In the genomic region with DNA sequence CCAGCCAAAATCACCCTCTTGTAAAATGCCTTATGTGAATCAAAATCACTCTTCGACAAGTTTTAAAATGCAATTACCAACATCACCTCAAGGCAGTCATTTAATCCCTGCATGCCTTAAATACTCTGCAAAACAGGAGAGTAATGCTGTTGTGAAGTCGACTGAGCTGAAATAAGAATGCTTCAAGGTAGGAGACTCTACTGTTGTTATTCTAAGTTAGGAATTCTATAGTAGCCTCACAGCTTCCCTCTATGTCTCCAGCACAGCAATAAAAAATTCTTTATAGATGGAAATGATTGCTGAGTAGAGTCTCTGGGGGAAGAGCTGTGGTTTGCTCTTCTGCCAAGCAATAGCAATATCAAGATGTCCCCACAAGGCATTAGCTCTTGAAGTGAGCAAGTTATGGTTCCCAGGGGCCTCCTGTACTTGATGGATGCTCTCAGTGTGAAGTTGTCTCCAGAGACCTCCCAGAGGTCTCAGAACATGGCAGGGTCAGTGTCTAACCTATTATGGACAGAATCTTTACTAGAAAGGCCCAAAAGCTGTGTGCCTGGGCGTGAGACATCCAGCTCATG, we compare ENCODE assay signal across 29 cellular contexts.
DNase-seq lines count a peak whose midpoint lies in the region; ATAC-seq and TF ChIP-seq lines count a peak whose summit lies in the region.
"Had no signal": no experiment of that assay in that cellular context is flagged by ENCODE, and none has a peak within 500 bp of the region (broad histone marks: within the 10 kb centered on the region; RNA-seq: fewer than 3 reads in every experiment).

No MANE protein-coding gene starts in this region.

- intact Hi-C loops in uterus (cut with DNase I; ENCODE audit: low total_unique reads), result no loop called here

- CTCF ChIA-PET in AG04449 (lab: Yijun Ruan, JAX), result interaction anchor here (1.9 kb wide), 1 partner anchor 11 kb away, joined by 7 read pairs; no protein-coding TSS in a partner anchor
- CTCF ChIA-PET in WTC11 (lab: Charles Lee), result interaction anchor here (0.7 to 2.0 kb wide), 5 partner anchors 11 to 57 kb away, joined by 3 to 10 read pairs (median 4); no protein-coding TSS in a partner anchor

- no peak for TF ChIP-seq POLR2A in uterus (IDR thresholded peaks at IDR 0.05)

- H3K27ac ChIP-seq in iPS-20b (ENCODE audit: low read length), result peak overlapping the region; percentile 86
- no peak overlapping the region for H3K27ac ChIP-seq in uterus
- H3K27ac ChIP-seq: heart left ventricle, PC-9, prostate gland, suprapubic skin, upper lobe of right lung had no signal

- peak overlapping the region; percentile 46; the same call in 1 of the 2 replicates for H3K9ac ChIP-seq in iPS-20b (ENCODE audit: low read depth, low read length)

- H3K36me3 ChIP-seq in iPS-20b (ENCODE audit: insufficient read depth, low read depth, low read length) (no peaks in the 10 kb centered on the region), uterus (no peaks in the 10 kb centered on the region)
- H3K36me3 ChIP-seq: heart left ventricle, prostate gland, suprapubic skin, upper lobe of right lung had no signal

- H3K27ac Mint-ChIP-seq in WTC11, result peak overlapping the region; percentile 97
- H3K27ac Mint-ChIP-seq: activated CD4-positive, alpha-beta memory T cell treated with anti-CD3 and anti-CD28 coated beads, Interleukin-2, amount 10 ng/mL, durations not matched to agents 7 days and 5 days; activated naive CD8-positive, alpha-beta T cell treated with anti-CD3 and anti-CD28 coated beads, Interleukin-2, amount 50 U/mL, for 24 hours; effector memory CD8-positive, alpha-beta T cell; natural killer cell; stimulated activated memory B cell treated with anti-CD40 and anti-IgM and Interleukin-4, amounts not matched to agents 10 μg/mL and 1 μg/mL and 100 μg/mL, for 72 hours had no signal

- no peak overlapping the region for H3K4me3 ChIP-seq in AG04449 (ENCODE audit: low read depth, low read length)
- H3K4me3 ChIP-seq in iPS-20b (ENCODE audit: low read length), result 0 out of 2 replicates have a peak overlapping the region, but pooled peaks have one; percentile 4
- no peak overlapping the region for H3K4me3 ChIP-seq in uterus
- no peak overlapping the region for H3K4me3 ChIP-seq in foreskin fibroblast (ENCODE audit: low read depth in 1 of 2, low read length in 2 of 2)
- H3K4me3 ChIP-seq: heart left ventricle, PC-9, prostate gland, suprapubic skin, upper lobe of right lung had no signal

- H3K36me3 Mint-ChIP-seq in WTC11, result peaks cover 21% of the 10 kb centered on the region
- H3K36me3 Mint-ChIP-seq: stimulated activated memory B cell treated with anti-CD40 and anti-IgM and Interleukin-4, amounts not matched to agents 10 μg/mL and 1 μg/mL and 100 μg/mL, for 72 hours had no signal

- H3K4me1 ChIP-seq in iPS-20b (ENCODE audit: insufficient read depth, low read length) (peaks cover 25% of the 10 kb centered on the region), uterus (no peaks in the 10 kb centered on the region)
- H3K4me1 ChIP-seq: heart left ventricle, prostate gland, suprapubic skin, upper lobe of right lung had no signal

- H3K27me3 Mint-ChIP-seq in WTC11 (ENCODE audit: low read depth), result no peaks in the 10 kb centered on the region
- H3K27me3 Mint-ChIP-seq: activated CD4-positive, alpha-beta memory T cell treated with anti-CD3 and anti-CD28 coated beads, Interleukin-2, amount 10 ng/mL, durations not matched to agents 7 days and 5 days; activated naive CD8-positive, alpha-beta T cell treated with anti-CD3 and anti-CD28 coated beads, Interleukin-2, amount 50 U/mL, for 24 hours; effector memory CD8-positive, alpha-beta T cell; stimulated activated memory B cell treated with anti-CD40 and anti-IgM and Interleukin-4, amounts not matched to agents 10 μg/mL and 1 μg/mL and 100 μg/mL, for 72 hours had no signal

- peaks cover 35% of the 10 kb centered on the region for H3K4me1 Mint-ChIP-seq in WTC11
- H3K4me1 Mint-ChIP-seq: activated CD4-positive, alpha-beta memory T cell treated with anti-CD3 and anti-CD28 coated beads, Interleukin-2, amount 10 ng/mL, durations not matched to agents 7 days and 5 days; activated naive CD8-positive, alpha-beta T cell treated with anti-CD3 and anti-CD28 coated beads, Interleukin-2, amount 50 U/mL, for 24 hours; natural killer cell; stimulated activated memory B cell treated with anti-CD40 and anti-IgM and Interleukin-4, amounts not matched to agents 10 μg/mL and 1 μg/mL and 100 μg/mL, for 72 hours had no signal

- no peak overlapping the region for H3K4me3 Mint-ChIP-seq in WTC11
- H3K4me3 Mint-ChIP-seq: activated CD4-positive, alpha-beta memory T cell treated with anti-CD3 and anti-CD28 coated beads, Interleukin-2, amount 10 ng/mL, durations not matched to agents 7 days and 5 days; activated naive CD8-positive, alpha-beta T cell treated with anti-CD3 and anti-CD28 coated beads, Interleukin-2, amount 50 U/mL, for 24 hours; effector memory CD8-positive, alpha-beta T cell; natural killer cell; stimulated activated memory B cell treated with anti-CD40 and anti-IgM and Interleukin-4, amounts not matched to agents 10 μg/mL and 1 μg/mL and 100 μg/mL, for 72 hours had no signal

- POLR2A ChIA-PET in AG04449 (lab: Yijun Ruan, JAX) (no interaction called here), WTC11 (lab: Charles Lee) (no interaction called here)

- H3K27me3 ChIP-seq in iPS-20b (ENCODE audit: insufficient read depth, low read length) (no peaks in the 10 kb centered on the region), uterus (no peaks in the 10 kb centered on the region)
- H3K27me3 ChIP-seq: heart left ventricle, suprapubic skin, upper lobe of right lung had no signal

- DNase-seq in AG04449 (ENCODE audit: low read depth, low spot score) (peak; percentile 10), GM04504 (ENCODE audit: low read depth) (peak; percentile 47), WTC11 (ENCODE audit: low spot score) (no peak), superior temporal gyrus (ENCODE audit: extremely low spot score) (no peak), uterus (no peak), foreskin fibroblast (no peak), NCI-H2107 (lab: John Stamatoyannopoulos, UW) (no peak)
- DNase-seq: activated CD4-positive, alpha-beta memory T cell treated with anti-CD3 and anti-CD28 coated beads, Interleukin-2, amount 10 ng/mL, durations not matched to agents 7 days and 5 days; activated CD8-positive, alpha-beta memory T cell treated with anti-CD3 and anti-CD28 coated beads, Interleukin-2, amount 50 U/mL, for 4 hours; activated naive CD4-positive, alpha-beta T cell; activated naive CD8-positive, alpha-beta T cell treated with anti-CD3 and anti-CD28 coated beads, Interleukin-2, amount 50 U/mL, for 24 hours; central memory CD4-positive, alpha-beta T cell; effector memory CD8-positive, alpha-beta T cell; foreskin melanocyte; heart left ventricle; natural killer cell; NCI-H1092; NCI-H187 treated with DMSO at 0.1 percent for 48 hours; NCI-H2227 treated with DMSO at 0.1 percent for 48 hours; NCI-H69; occipital lobe; PC-9; Right ventricle myocardium superior; stimulated activated CD4-positive, alpha-beta T cell treated with anti-CD3 and anti-CD28 coated beads, Interleukin-15, amount 100 ng/mL, for 24 hours; upper lobe of right lung had no signal

- H3K9me3 ChIP-seq in iPS-20b (ENCODE audit: insufficient read depth, low read depth, low read length), result peaks cover 7% of the 10 kb centered on the region; the same call in 1 of the 2 replicates
- H3K9me3 ChIP-seq in uterus, result no peaks in the 10 kb centered on the region
- H3K9me3 ChIP-seq: prostate gland, upper lobe of right lung had no signal

- TF ChIP-seq CTCF in AG04449 (IDR thresholded peaks at IDR 0.05; ENCODE audit: insufficient read depth, low read length, missing control alignments) (no peak), WTC11 (IDR thresholded peaks at IDR 0.05) (no peak), uterus (IDR thresholded peaks at IDR 0.05) (no peak), foreskin fibroblast (IDR thresholded peaks at IDR 0.05; ENCODE audit: low read depth, low read length) (no peak)

- peaks cover 33% of the 10 kb centered on the region for H3K9me3 Mint-ChIP-seq in WTC11

- peak; percentile 90 for ATAC-seq in WTC11
- ATAC-seq: activated naive CD8-positive, alpha-beta T cell treated with anti-CD3 and anti-CD28 coated beads, Interleukin-2, amount 50 U/mL, for 24 hours; effector memory CD8-positive, alpha-beta T cell; heart left ventricle; natural killer cell; stimulated activated memory B cell treated with anti-CD40 and anti-IgM and Interleukin-4, amounts not matched to agents 10 μg/mL and 1 μg/mL and 100 μg/mL, for 72 hours; upper lobe of right lung had no signal

TF ChIP-seq in WTC11, 78 proteins besides CTCF, POLR2A, EP300 and RAD21 (continues in another document):
- no peak for TF ChIP-seq IRF2 (CRISPR knock-in tag; IDR thresholded peaks at IDR 0.05; ENCODE audit: borderline replicate concordance, low read depth)
- TF ChIP-seq, protein P1, sequence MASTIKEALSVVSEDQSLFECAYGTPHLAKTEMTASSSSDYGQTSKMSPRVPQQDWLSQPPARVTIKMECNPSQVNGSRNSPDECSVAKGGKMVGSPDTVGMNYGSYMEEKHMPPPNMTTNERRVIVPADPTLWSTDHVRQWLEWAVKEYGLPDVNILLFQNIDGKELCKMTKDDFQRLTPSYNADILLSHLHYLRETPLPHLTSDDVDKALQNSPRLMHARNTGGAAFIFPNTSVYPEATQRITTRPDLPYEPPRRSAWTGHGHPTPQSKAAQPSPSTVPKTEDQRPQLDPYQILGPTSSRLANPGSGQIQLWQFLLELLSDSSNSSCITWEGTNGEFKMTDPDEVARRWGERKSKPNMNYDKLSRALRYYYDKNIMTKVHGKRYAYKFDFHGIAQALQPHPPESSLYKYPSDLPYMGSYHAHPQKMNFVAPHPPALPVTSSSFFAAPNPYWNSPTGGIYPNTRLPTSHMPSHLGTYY (CRISPR knock-in tag; IDR thresholded peaks at IDR 0.05), result no peak
- TF ChIP-seq KAT7 (CRISPR knock-in tag; IDR thresholded peaks at IDR 0.05; ENCODE audit: borderline replicate concordance), result no peak
- TF ChIP-seq SMAD3 (CRISPR knock-in tag; IDR thresholded peaks at IDR 0.05; ENCODE audit: borderline replicate concordance), result no peak
- TF ChIP-seq HMGXB4 (CRISPR knock-in tag; IDR thresholded peaks at IDR 0.05), result no peak

Comparison
In these comparisons a context has a peak if more than half of its experiments do, and no peak if none do; other contexts are left out.
1. DNase-seq: peak in AG04449 (single experiment) and GM04504 (single experiment); none in WTC11 (single experiment), superior temporal gyrus (single experiment), uterus (0 of 2), foreskin fibroblast (0 of 2) and NCI-H2107 (single experiment).